Comparison of ENCODE assay signal across 16 cellular contexts in the genomic region with DNA sequence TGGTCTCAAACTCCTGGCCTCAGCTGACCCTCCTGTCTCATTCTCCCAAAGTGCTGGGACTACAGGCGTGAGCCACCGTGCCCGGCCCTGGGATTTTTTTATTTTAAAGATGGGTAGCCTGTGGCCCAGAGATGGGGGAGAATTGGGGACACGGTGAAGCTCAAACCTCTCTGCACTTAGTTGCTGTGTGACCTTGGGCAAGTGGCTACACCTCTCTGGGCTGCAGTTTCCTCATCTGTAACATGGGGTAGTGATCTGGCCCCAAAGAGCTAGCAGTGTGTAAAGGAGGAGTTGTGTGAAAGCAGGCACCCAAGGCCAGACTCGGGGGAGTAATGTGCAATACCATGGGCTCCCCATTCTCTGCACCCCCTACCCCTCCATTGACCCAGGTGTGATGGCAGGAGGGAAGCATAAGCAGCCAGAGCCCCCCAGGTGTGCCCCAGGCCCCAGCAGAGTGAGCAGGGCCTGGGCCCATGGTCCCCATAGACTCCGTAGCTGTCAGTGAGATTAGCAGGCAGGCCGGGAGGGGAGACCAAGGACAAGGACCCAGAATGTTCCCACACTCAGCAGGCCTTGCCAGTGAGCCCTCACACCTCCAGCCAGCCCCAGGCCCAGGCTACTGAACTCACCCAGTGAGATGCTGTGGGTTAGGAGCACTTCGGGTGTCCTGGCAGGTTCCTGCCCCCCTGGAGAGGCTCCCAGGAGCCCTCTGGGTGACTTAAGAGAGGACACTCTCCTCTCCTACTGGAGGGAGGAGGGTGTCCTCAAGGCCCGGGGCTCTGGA. TPM values are rescaled to one million over a fixed set of nuclear protein-coding genes. Genes with fewer than 3 reads are reported as not detected.
DNase-seq lines count a peak whose midpoint lies in the region; ATAC-seq, FAIRE-seq and TF ChIP-seq lines count a peak whose summit lies in the region.
"Had no signal": no experiment of that assay in that cellular context is flagged by ENCODE, and none has a peak within 500 bp of the region (broad histone marks: within the 10 kb centered on the region; RNA-seq: fewer than 3 reads in every experiment).

No MANE protein-coding gene starts in this region.

- SMC1A ChIA-PET in GM12878 (lab: Charles Lee; ENCODE audit: uncharacterized antibody, unreplicated experiment) = interaction anchor here (0.8 to 5.3 kb wide), 8 partner anchors 13 to 80 kb away, joined by 3 to 106 read pairs (median 27); a partner anchor contains a TSS

- CTCF ChIA-PET in activated CD4-positive, alpha-beta memory T cell treated with anti-CD3 and anti-CD28 coated beads, Interleukin-2, amount 10 ng/mL, durations not matched to agents 7 days and 5 days (lab: Charles Lee) = interaction anchor here (1.4 to 3.6 kb wide), 9 partner anchors 10 to 82 kb away, joined by 3 to 25 read pairs (median 6); a partner anchor contains a TSS
- CTCF ChIA-PET in activated CD4-positive, alpha-beta memory T cell treated with anti-CD3 and anti-CD28 coated beads for 36 hours (lab: Charles Lee) = interaction anchor here (0.9 to 4.0 kb wide), 7 partner anchors 13 to 78 kb away, joined by 3 to 44 read pairs (median 17); a partner anchor contains a TSS
- CTCF ChIA-PET in GM12878 (lab: Yijun Ruan, JAX) = interaction anchor here (0.8 to 4.7 kb wide), 13 partner anchors 10 to 109 kb away, joined by 3 to 80 read pairs (median 22); a partner anchor contains a TSS

- H3K9me2 ChIP-seq in DOHH2 (replicated peaks; ENCODE audit: control insufficient read depth, low read length) = no peaks in the 10 kb centered on the region

- TF ChIP-seq POLR2A in GM12878 (IDR thresholded peaks at IDR 0.05; ENCODE audit: low read depth, low read length) = 0 out of 2 replicates have a peak, but pooled peaks have one; percentile 41
- TF ChIP-seq POLR2A in spleen (IDR thresholded peaks at IDR 0.05) = no peak

- intact Hi-C loops in activated CD4-positive, alpha-beta memory T cell treated with anti-CD3 and anti-CD28 coated beads for 36 hours (cut with micrococcal nuclease) = no loop called here
- intact Hi-C loops in GM12878 (cut with micrococcal nuclease; ENCODE audit: unreplicated experiment) (no loop called here), spleen (cut with DNase I; ENCODE audit: low total_unique reads) (no loop called here), left colon (cut with DNase I, micrococcal nuclease) (no loop called here)

- no peak for TF ChIP-seq RAD21 in GM12878 (IDR thresholded peaks at IDR 0.05; ENCODE audit: insufficient read depth, low read depth, low read length)

- peak overlapping the region; percentile 38 for H3K4me2 ChIP-seq in DOHH2 (ENCODE audit: low read length)
- H3K4me2 ChIP-seq in GM12878 (ENCODE audit: control insufficient read depth, insufficient read depth) = peak overlapping the region; percentile 44

- H3K4me3 ChIP-seq in DOHH2 (ENCODE audit: low read length) = peak overlapping the region; percentile 41
- no peak overlapping the region for H3K4me3 ChIP-seq in GM12878
- H3K4me3 ChIP-seq in spleen = no peak overlapping the region
- H3K4me3 ChIP-seq: MG63 had no signal

- no peaks in the 10 kb centered on the region for H3K27me3 Mint-ChIP-seq in activated CD4-positive, alpha-beta memory T cell treated with anti-CD3 and anti-CD28 coated beads, Interleukin-2, amount 10 ng/mL, durations not matched to agents 7 days and 5 days
- H3K27me3 Mint-ChIP-seq in activated CD4-positive, alpha-beta memory T cell treated with anti-CD3 and anti-CD28 coated beads for 36 hours = peaks cover 4% of the 10 kb centered on the region

- in situ Hi-C loops in GM12878 (cut with MboI) = no loop called here

- H3K9me3 Mint-ChIP-seq in activated CD4-positive, alpha-beta memory T cell treated with anti-CD3 and anti-CD28 coated beads, Interleukin-2, amount 10 ng/mL, durations not matched to agents 7 days and 5 days = peaks cover 6% of the 10 kb centered on the region
- H3K9me3 Mint-ChIP-seq in activated CD4-positive, alpha-beta memory T cell treated with anti-CD3 and anti-CD28 coated beads for 36 hours = peaks cover 23% of the 10 kb centered on the region

- no peak overlapping the region for H3K9ac ChIP-seq in GM12878 (ENCODE audit: control insufficient read depth, insufficient read depth, low read length)

- H3K27ac Mint-ChIP-seq in activated CD4-positive, alpha-beta memory T cell treated with anti-CD3 and anti-CD28 coated beads, Interleukin-2, amount 10 ng/mL, durations not matched to agents 7 days and 5 days = peak overlapping the region; percentile 85
- H3K27ac Mint-ChIP-seq in activated CD4-positive, alpha-beta memory T cell treated with anti-CD3 and anti-CD28 coated beads for 36 hours = no peak overlapping the region

- H3K27ac ChIP-seq in DOHH2 (ENCODE audit: low read depth, low read length) (no peak overlapping the region), GM12878 (ENCODE audit: control insufficient read depth, insufficient read depth) (peak overlapping the region; percentile 49), spleen (no peak overlapping the region), caudate nucleus (ENCODE audit: low read depth, low read length) (no peak overlapping the region)

- no peak for TF ChIP-seq CTCF in DOHH2 (IDR thresholded peaks at IDR 0.05; ENCODE audit: low read depth, low read length, poor library complexity, severe bottlenecking)
- TF ChIP-seq CTCF in GM12878 (IDR thresholded peaks at IDR 0.05 in 2 of 3, conservative IDR thresholded peaks at IDR 0.05 in 1 of 3; ENCODE audit: control insufficient read depth in 2 of 3, extremely low read depth in 1 of 3, insufficient read depth in 1 of 3, low read depth in 3 of 3, low read length in 3 of 3) = no peak
- TF ChIP-seq CTCF in spleen (IDR thresholded peaks at IDR 0.05 in 8 of 11, conservative IDR thresholded peaks at IDR 0.05 in 3 of 11) = no peak

- no peaks in the 10 kb centered on the region for H3K36me3 ChIP-seq in DOHH2 (ENCODE audit: control insufficient read depth, low read length)
- H3K36me3 ChIP-seq in GM12878 (ENCODE audit: control insufficient read depth in 2 of 2, insufficient read depth in 2 of 2, low read length in 1 of 2) = peaks cover 8 to 23% of the 10 kb centered on the region in 2 experiments
- no peaks in the 10 kb centered on the region for H3K36me3 ChIP-seq in spleen
- H3K36me3 ChIP-seq: MG63 had no signal

- no peak for TF ChIP-seq EP300 in GM12878 (IDR thresholded peaks at IDR 0.05; ENCODE audit: borderline replicate concordance in 1 of 2, control insufficient read depth in 1 of 2, low read depth in 2 of 2, low read length in 2 of 2)

- H2AFZ ChIP-seq in GM12878 (ENCODE audit: control insufficient read depth, low read depth, low read length) = no peak overlapping the region

- H3K79me2 ChIP-seq in DOHH2 (ENCODE audit: control insufficient read depth, low read length) (no peaks in the 10 kb centered on the region), GM12878 (ENCODE audit: control insufficient read depth, insufficient read depth, low read length) (peaks cover 84% of the 10 kb centered on the region)

- H3K27me3 ChIP-seq in DOHH2 (ENCODE audit: control insufficient read depth, low read length) = peaks cover 33% of the 10 kb centered on the region
- H3K27me3 ChIP-seq in GM12878 (replicated peaks in 1 of 2; ENCODE audit: control insufficient read depth in 2 of 2, insufficient read depth in 2 of 2, low read length in 1 of 2) = no peaks in the 10 kb centered on the region
- peaks cover 0 to 23% (median 0%) of the 10 kb centered on the region in 7 donors for H3K27me3 ChIP-seq in spleen (replicated peaks in 1 of 7)
- H3K27me3 ChIP-seq: MG63 had no signal

- peaks cover 63% of the 10 kb centered on the region for H3K36me3 Mint-ChIP-seq in activated CD4-positive, alpha-beta memory T cell treated with anti-CD3 and anti-CD28 coated beads, Interleukin-2, amount 10 ng/mL, durations not matched to agents 7 days and 5 days (ENCODE audit: low read depth)
- H3K36me3 Mint-ChIP-seq in activated CD4-positive, alpha-beta memory T cell treated with anti-CD3 and anti-CD28 coated beads for 36 hours = peaks cover 29% of the 10 kb centered on the region

- H3F3A ChIP-seq in DOHH2 (ENCODE audit: control insufficient read depth, insufficient read depth) = no peaks in the 10 kb centered on the region

- H4K20me1 ChIP-seq in DOHH2 (ENCODE audit: control insufficient read depth, insufficient read depth, low read depth, low read length) = no peaks in the 10 kb centered on the region
- no peaks in the 10 kb centered on the region for H4K20me1 ChIP-seq in GM12878 (ENCODE audit: control insufficient read depth, insufficient read depth)

- peaks cover 13% of the 10 kb centered on the region for H3K4me1 ChIP-seq in DOHH2 (ENCODE audit: control insufficient read depth, low read length)
- H3K4me1 ChIP-seq in GM12878 (ENCODE audit: control insufficient read depth, insufficient read depth, low read length) = peaks cover 59% of the 10 kb centered on the region
- H3K4me1 ChIP-seq in spleen = peaks cover 0 to 28% (median 10%) of the 10 kb centered on the region in 6 donors

- H3K9me3 ChIP-seq in DOHH2 (ENCODE audit: control insufficient read depth, insufficient read depth, low read length) (peaks cover 8% of the 10 kb centered on the region; the same call in 1 of the 2 replicates), GM12878 (replicated peaks; ENCODE audit: control insufficient read depth, insufficient read depth, low read length) (peaks cover 9% of the 10 kb centered on the region; the same call in 2 of the 3 replicates), spleen (peaks cover 0 to 26% (median 18%) of the 10 kb centered on the region in 8 donors)

- peaks cover 69% of the 10 kb centered on the region for H3K4me1 Mint-ChIP-seq in activated CD4-positive, alpha-beta memory T cell treated with anti-CD3 and anti-CD28 coated beads, Interleukin-2, amount 10 ng/mL, durations not matched to agents 7 days and 5 days
- H3K4me1 Mint-ChIP-seq in activated CD4-positive, alpha-beta memory T cell treated with anti-CD3 and anti-CD28 coated beads for 36 hours (ENCODE audit: low read depth) = peaks cover 33% of the 10 kb centered on the region

- 91% methylated on average over 9 of the region's 9 CpGs for WGBS in GM12878 (ENCODE audit: insufficient coverage, insufficient replicate concordance, low lambda C conversion rate, missing lambda C conversion rate)
- whole genome bisulfite sequencing in spleen, 5 donors = 89 to 94% (median 94%) methylated on average over 8 to 9 of the region's 9 CpGs

- POLR2A ChIA-PET in activated CD4-positive, alpha-beta memory T cell treated with anti-CD3 and anti-CD28 coated beads, Interleukin-2, amount 10 ng/mL, durations not matched to agents 7 days and 5 days (lab: Charles Lee) = interaction anchor here (0.8 to 4.0 kb wide), 5 partner anchors 14 to 172 kb away, joined by 3 to 54 read pairs (median 10); a partner anchor contains a TSS
- POLR2A ChIA-PET in activated CD4-positive, alpha-beta memory T cell treated with anti-CD3 and anti-CD28 coated beads for 36 hours (lab: Charles Lee) = interaction anchor here (2.7 kb wide), 1 partner anchor 172 kb away, joined by 17 read pairs; no protein-coding TSS in a partner anchor
- POLR2A ChIA-PET in GM12878 (lab: Charles Lee) = interaction anchor here (0.6 to 8.0 kb wide), 8 partner anchors 8 to 83 kb away, joined by 4 to 134 read pairs (median 28); a partner anchor contains a TSS

- ATAC-seq in GM12878 (no peak), left colon (no peak)

- no TSS peak for BruUV-seq in GM12878 (replicated peaks; lab: Mats Ljungman, UMichigan)

- FAIRE-seq in GM12878 (lab: Jason Lieb, UNC) = no peak

- DNase-seq in activated CD4-positive, alpha-beta memory T cell treated with anti-CD3 and anti-CD28 coated beads, Interleukin-2, amount 10 ng/mL, durations not matched to agents 7 days and 5 days = no peak
- no peak for DNase-seq in activated CD4-positive, alpha-beta memory T cell treated with anti-CD3 and anti-CD28 coated beads for 36 hours
- DNase-seq in GM12878 (ENCODE audit: low read depth, low spot score) (no peak), spleen (peak; percentile 49), left colon (no peak), caudate nucleus (lab: John Stamatoyannopoulos, UW) (no peak), SHP77 treated with DMSO at 0.1 percent for 48 hours (lab: John Stamatoyannopoulos, UW) (no peak)
- DNase-seq: CD4-positive, alpha-beta memory T cell; DMS79; GDM1; MG63; NCI-H1092 treated with DMSO at 0.1 percent for 48 hours; NCI-H1694; NCI-H345 had no signal

- RAD21 ChIA-PET in GM12878 (lab: Charles Lee; ENCODE audit: unreplicated experiment) = interaction anchor here (1.1 to 4.0 kb wide), 8 partner anchors 8 to 159 kb away, joined by 3 to 120 read pairs (median 48); a partner anchor contains a TSS

- H3K4me3 Mint-ChIP-seq in activated CD4-positive, alpha-beta memory T cell treated with anti-CD3 and anti-CD28 coated beads, Interleukin-2, amount 10 ng/mL, durations not matched to agents 7 days and 5 days = no peak overlapping the region
- H3K4me3 Mint-ChIP-seq in activated CD4-positive, alpha-beta memory T cell treated with anti-CD3 and anti-CD28 coated beads for 36 hours = no peak overlapping the region

RNA-seq across cellular contexts. Expression of a gene that starts 17.9 kb away (rescaled TPM):
- 10 to 100 TPM; 32.9 to 34.3 TPM for total RNA-seq in activated CD4-positive, alpha-beta memory T cell treated with anti-CD3 and anti-CD28 coated beads, Interleukin-2, amount 10 ng/mL, durations not matched to agents 7 days and 5 days
- total RNA-seq in activated CD4-positive, alpha-beta memory T cell treated with anti-CD3 and anti-CD28 coated beads for 36 hours = 10 to 100 TPM; 31.1 to 33.2 TPM
- 152 and 169 TPM in 2 replicates for total RNA-seq in GM12878 (2013; cell fraction: nucleolus; rRNA removed)
- total RNA-seq in GM12878 (2014; rRNA removed) = 59.6 and 71.1 TPM in 2 replicates
- total RNA-seq in GM12878 (2014; rRNA removed; fragmentation: Illumina TruSeq; extraction: Trizol) = 32.8 and 40.6 TPM in 2 replicates
- total RNA-seq in GM12878 (2021) = 114 and 115 TPM in 2 replicates
- polyA plus RNA-seq in GM12878 (2011; ENCODE audit: low read depth) = 15.7 TPM
- 18.2 and 40.5 TPM in 2 replicates for polyA plus RNA-seq in GM12878 (2011; rRNA removed)
- polyA plus RNA-seq in GM12878 (2011; cell fraction: cytosol; rRNA removed) = 58.2 and 63.2 TPM in 2 replicates
- polyA plus RNA-seq in GM12878 (2011; cell fraction: nucleus; rRNA removed) = 60.0 and 69.8 TPM in 2 replicates
- polyA plus RNA-seq in GM12878 (2012) = 37.2 and 56.8 TPM in 2 replicates
- polyA plus RNA-seq in GM12878 (2014; fragmentation: Illumina TruSeq; extraction: Trizol) = 12.4 and 49.6 TPM in 2 replicates
- 10 to 100 TPM in 1 of 2 experiments, 1 to 10 TPM in 1; 9.8 to 32.0 TPM for polyA plus RNA-seq in GM12878 (2014; fragmentation: Nextera tagmentation; extraction: Ambion mirVana)
- polyA plus RNA-seq in GM12878 (2014; rRNA removed) = 68.0 and 85.0 TPM in 2 replicates
- polyA plus RNA-seq in GM12878 (2016; fragmentation: Nextera tagmentation; extraction: Ambion mirVana) = 10 to 100 TPM; 69.7 to 71.9 TPM
- 33.1 and 63.8 TPM in 2 replicates for polyA minus RNA-seq in GM12878 (2011; rRNA and poly(A)+ RNA removed)
- polyA minus RNA-seq in GM12878 (2011; cell fraction: cytosol; rRNA and poly(A)+ RNA removed) = 32.3 and 32.7 TPM in 2 replicates
- 25.4 and 41.4 TPM in 2 replicates for polyA minus RNA-seq in GM12878 (2011; cell fraction: nucleus; rRNA and poly(A)+ RNA removed)
- 1 to 10 TPM; 1.3 to 7.6 (median 2.2) TPM for total RNA-seq in spleen
- polyA plus RNA-seq in spleen = 1 to 10 TPM; 1.7 to 2.0 (median 1.9) TPM
- under 1 TPM; 0.15 to 0.25 TPM for total RNA-seq in left colon
- total RNA-seq: A673; CD4-positive, alpha-beta memory T cell had no signal
- polyA plus RNA-seq: CD4-positive, alpha-beta memory T cell had no signal
